ENCODE assay signal across 8 cellular contexts in the genomic region with DNA sequence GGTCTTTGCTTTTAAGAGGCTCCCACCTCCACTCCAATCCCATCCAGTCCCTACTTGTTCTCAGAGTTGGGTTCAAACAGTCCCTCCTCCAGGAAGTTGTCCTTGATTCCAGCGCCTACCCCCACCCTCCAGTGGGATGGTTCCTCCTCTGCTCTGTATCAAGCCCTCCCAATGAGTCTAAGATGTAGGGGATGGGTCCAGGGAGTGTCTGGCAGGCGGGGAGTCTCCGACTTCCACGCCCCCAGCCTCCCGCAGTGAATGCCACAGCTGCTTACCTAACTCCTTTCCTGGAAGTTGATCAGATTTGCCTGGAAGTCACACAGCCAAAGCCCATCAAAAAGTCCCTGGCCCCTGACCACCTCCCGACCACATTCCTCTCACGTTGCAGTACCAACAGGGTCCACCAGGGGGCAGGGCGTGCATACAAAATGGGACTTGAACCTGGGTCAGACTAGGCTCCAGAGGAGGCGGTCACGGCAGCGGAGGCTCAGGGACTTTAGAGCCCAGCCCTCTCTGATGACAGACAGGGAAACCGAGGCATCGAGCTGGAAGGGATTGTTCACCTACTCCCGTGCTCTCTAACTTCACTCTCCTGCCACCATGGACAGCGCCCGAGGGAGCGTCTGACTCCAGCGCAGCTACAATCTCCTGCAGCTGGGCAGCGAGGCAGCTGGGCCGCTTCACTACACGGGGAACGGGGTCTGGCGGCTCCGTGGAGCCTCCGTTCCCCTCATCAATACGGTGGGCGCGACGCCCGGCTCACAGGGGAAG. TPM values are rescaled to one million over a fixed set of nuclear protein-coding genes. Genes with fewer than 3 reads are reported as not detected.
DNase-seq lines count a peak whose midpoint lies in the region; ATAC-seq and TF ChIP-seq lines count a peak whose summit lies in the region.

No MANE protein-coding gene starts in this region.

- no peak for TF ChIP-seq POLR2A in erythroblast (IDR thresholded peaks at IDR 0.05; ENCODE audit: low read length)

- in situ Hi-C loops in Caki2 (cut with HindIII; ENCODE audit: low pct_unique_long_range_greater_than_20kb, low sequenced_read_pairs) = no loop called here

- ATAC-seq in HG02798 (IDR thresholded peaks at IDR 0.05; ENCODE audit: poor library complexity, unreplicated experiment) = peak; percentile 34
- ATAC-seq in GM19397 (IDR thresholded peaks at IDR 0.05; ENCODE audit: unreplicated experiment) = no peak

- DNase-seq in Caki2 (ENCODE audit: low read depth) = peak; percentile 49
- peak; percentile 32 to 43 for DNase-seq in NOMO-1 (lab: John Stamatoyannopoulos, UW; ENCODE audit: unreplicated experiment in 2 of 2)
- DNase-seq in activated CD8-positive, alpha-beta memory T cell treated with anti-CD3 and anti-CD28 coated beads, Interleukin-2, amount 50 U/mL, for 48 hours = peak; percentile 98
- DNase-seq in erythroblast (lab: John Stamatoyannopoulos, UW) = peak; percentile 72 to 82
- DNase-seq in mucosa of gallbladder (ENCODE audit: low spot score) = peak; percentile 80
- peak; percentile 32 to 57 for DNase-seq in stimulated activated CD8-positive, alpha-beta memory T cell treated with anti-CD3 and anti-CD28 coated beads, Interleukin-4, amount 100 ng/mL, for 4 hours (ENCODE audit: low read depth in 2 of 2, low spot score in 1 of 2)

RNA-seq across cellular contexts. Expression of a gene that starts 25.0 kb away (rescaled TPM):
- total RNA-seq in Caki2 (2014; rRNA removed; shearing (Covaris generic); ENCODE audit: low replicate concordance) = 14.2 and 15.4 TPM in 2 replicates
- 25.7 TPM for total RNA-seq in mucosa of gallbladder

Comparison
In these comparisons a context has a peak if more than half of its experiments do, and no peak if none do; other contexts are left out.
1. DNase-seq: peak in every context shown above with its lines; median percentile 98 in activated CD8-positive, alpha-beta memory T cell treated with anti-CD3 and anti-CD28 coated beads, Interleukin-2, amount 50 U/mL, for 48 hours; 80 in mucosa of gallbladder; 77 in erythroblast; 49 in Caki2; 44 in stimulated activated CD8-positive, alpha-beta memory T cell treated with anti-CD3 and anti-CD28 coated beads, Interleukin-4, amount 100 ng/mL, for 4 hours; 38 in NOMO-1.